In genomic region chr1:2176615-2177014, GRCh38 we compare ENCODE assay signal across 25 cellular contexts.
"Had no signal": no experiment of that assay in that cellular context is flagged by ENCODE, and none has a peak within 500 bp of the region (broad histone marks: within the 10 kb centered on the region; RNA-seq: fewer than 3 reads in every experiment).

No MANE protein-coding gene starts in this region.

- H3K9me3 ChIP-seq: colonic mucosa, esophagus squamous epithelium, gastrocnemius medialis, left lung, lower lobe of right lung, mucosa of descending colon had no signal

- H3K36me3 ChIP-seq: colonic mucosa, gastrocnemius medialis had no signal

- H3K27me3 ChIP-seq: colonic mucosa, esophagus squamous epithelium, gastrocnemius medialis, hepatocyte, left lung had no signal

- H2AFZ ChIP-seq: hepatocyte had no signal

- FAIRE-seq: endometrium had no signal

- H3K4me2 ChIP-seq: hepatocyte had no signal

- ATAC-seq: effector memory CD8-positive, alpha-beta T cell; esophagus mucosa; gastrocnemius medialis; left cardiac atrium; left lung; left ventricle myocardium superior; lower lobe of right lung; mucosa of descending colon had no signal

- H3K79me2 ChIP-seq: hepatocyte had no signal

- DNase-seq: colonic mucosa; cortex of kidney; effector CD8-positive, alpha-beta T cell; effector memory CD8-positive, alpha-beta T cell; endodermal cell; erythroblast; esophagus squamous epithelium; foreskin fibroblast; foreskin melanocyte; gastrocnemius medialis; glutamatergic neuron; hypothalamus; immature natural killer cell; islet precursor cell; left cardiac atrium; left lung; left ventricle myocardium superior; lower lobe of right lung; mesenchymal stem cell; mucosa of descending colon; naive B cell had no signal

- H3K4me1 ChIP-seq: colonic mucosa, lower lobe of right lung had no signal

- H3K27ac ChIP-seq: colonic mucosa, epithelial cell of prostate, esophagus squamous epithelium, gastrocnemius medialis, hepatocyte, left lung, lower lobe of right lung had no signal

- H3K4me3 ChIP-seq: colonic mucosa, esophagus squamous epithelium, gastrocnemius medialis, hepatocyte, left lung, lower lobe of right lung, mucosa of descending colon had no signal
